28 cellular contexts compared by ENCODE assay signal in genomic region chr14:104298458-104298857, GRCh38.
DNase-seq lines count a peak whose midpoint lies in the region; ATAC-seq, FAIRE-seq and TF ChIP-seq lines count a peak whose summit lies in the region.
"Had no signal": no experiment of that assay in that cellular context is flagged by ENCODE, and none has a peak within 500 bp of the region (broad histone marks: within the 10 kb centered on the region; RNA-seq: fewer than 3 reads in every experiment).

No MANE protein-coding gene starts in this region.

- no peak for FAIRE-seq in HepG2 (lab: Jason Lieb, UNC)
- FAIRE-seq: A549, GM12878, K562 had no signal

- H3K9ac ChIP-seq in HepG2 (ENCODE audit: insufficient read depth, low read depth, low read length) = no peak overlapping the region
- H3K9ac ChIP-seq: GM23248 had no signal

- TF ChIP-seq CTCF in right lobe of liver (IDR thresholded peaks at IDR 0.05) = no peak
- no peak for TF ChIP-seq CTCF in HepG2 (CRISPR knock-in tag; IDR thresholded peaks at IDR 0.05)
- TF ChIP-seq CTCF in osteoblast (IDR thresholded peaks at IDR 0.05; ENCODE audit: extremely low read depth, low read depth, low read length) = no peak

- no TSS peak for BruUV-seq in HepG2 (replicated peaks; lab: Mats Ljungman, UMichigan)

- TF ChIP-seq EP300 in HepG2 (IDR thresholded peaks at IDR 0.05; ENCODE audit: low read depth in 2 of 2, low read length in 2 of 2) (no peak), HepG2 (CRISPR knock-in tag; IDR thresholded peaks at IDR 0.05; ENCODE audit: borderline replicate concordance) (no peak)

- no peaks in the 10 kb centered on the region for H3K27me3 ChIP-seq in right lobe of liver
- H3K27me3 ChIP-seq in HepG2 (ENCODE audit: control insufficient read depth in 1 of 2, insufficient read depth in 2 of 2, low read length in 2 of 2) = peaks cover 4 to 24% of the 10 kb centered on the region in 2 experiments; a peak in 3 of 5 replicates
- H3K27me3 ChIP-seq in right cardiac atrium (ENCODE audit: control insufficient read depth, insufficient read depth) = no peaks in the 10 kb centered on the region
- no peaks in the 10 kb centered on the region for H3K27me3 ChIP-seq in osteoblast (ENCODE audit: insufficient read depth, low read length)
- H3K27me3 ChIP-seq: SJSA1 had no signal

- WGBS in right lobe of liver (ENCODE audit: insufficient coverage, low coverage, low lambda C conversion rate, missing lambda C conversion rate) = 96% methylated on average over 3 of the region's 3 CpGs
- WGBS in HepG2 (ENCODE audit: low lambda C conversion rate) = 100% methylated on average over 1 of the region's 3 CpGs
- 97% methylated on average over 3 of the region's 3 CpGs for WGBS in right cardiac atrium

- no peaks in the 10 kb centered on the region for H4K20me1 ChIP-seq in HepG2 (ENCODE audit: insufficient read depth, low read length)
- H4K20me1 ChIP-seq in osteoblast (ENCODE audit: insufficient read depth, low read length) = no peaks in the 10 kb centered on the region

- intact Hi-C loops in right lobe of liver (cut with DNase I) = no loop called here
- intact Hi-C loops in HepG2 (cut with micrococcal nuclease; ENCODE audit: unreplicated experiment) = no loop called here
- intact Hi-C loops in right cardiac atrium (cut with DNase I) = no loop called here

- no peaks in the 10 kb centered on the region for H3K4me1 ChIP-seq in right lobe of liver
- H3K4me1 ChIP-seq in HepG2 (ENCODE audit: insufficient read depth, low read length) = no peaks in the 10 kb centered on the region
- no peaks in the 10 kb centered on the region for H3K4me1 ChIP-seq in right cardiac atrium (ENCODE audit: control insufficient read depth, insufficient read depth, low read length)
- no peaks in the 10 kb centered on the region for H3K4me1 ChIP-seq in osteoblast (ENCODE audit: insufficient read depth, low read length)
- H3K4me1 ChIP-seq: Caco-2, SJSA1 had no signal

- H3K9me3 ChIP-seq in right lobe of liver (no peaks in the 10 kb centered on the region), HepG2 (ENCODE audit: low read length) (no peaks in the 10 kb centered on the region; the same call in 1 of the 2 replicates), right cardiac atrium (ENCODE audit: control insufficient read depth, low read length) (no peaks in the 10 kb centered on the region), osteoblast (ENCODE audit: low read depth, low read length) (no peaks in the 10 kb centered on the region)
- H3K9me3 ChIP-seq: A549, Caco-2, SJSA1 had no signal

- TF ChIP-seq POLR2A in right lobe of liver (IDR thresholded peaks at IDR 0.05) (no peak), HepG2 (IDR thresholded peaks at IDR 0.05; ENCODE audit: insufficient read depth in 1 of 2, low read depth in 2 of 2, low read length in 2 of 2) (no peak)

- H3K79me2 ChIP-seq in HepG2 (ENCODE audit: insufficient read depth, low read length) (no peaks in the 10 kb centered on the region), osteoblast (ENCODE audit: insufficient read depth, low read length) (no peaks in the 10 kb centered on the region)

- H2AFZ ChIP-seq in HepG2 (ENCODE audit: low read length) (no peak overlapping the region), osteoblast (ENCODE audit: low read length) (no peak overlapping the region)
- H2AFZ ChIP-seq: GM23248 had no signal

- H3K36me3 ChIP-seq in right lobe of liver (no peaks in the 10 kb centered on the region), HepG2 (replicated peaks in 1 of 2; ENCODE audit: control insufficient read depth in 1 of 2, insufficient read depth in 2 of 2, low read length in 2 of 2) (no peaks in the 10 kb centered on the region), osteoblast (ENCODE audit: insufficient read depth, low read length) (no peaks in the 10 kb centered on the region)
- H3K36me3 ChIP-seq: SJSA1 had no signal

- POLR2A ChIA-PET in HepG2 (lab: Yijun Ruan, JAX) = no interaction called here

- H3K4me3 ChIP-seq in right lobe of liver (no peak overlapping the region), HepG2 (replicated peaks in 1 of 3; ENCODE audit: insufficient read depth in 1 of 3, low read depth in 2 of 3, low read length in 3 of 3) (no peak overlapping the region), right cardiac atrium (ENCODE audit: low read length) (no peak overlapping the region), osteoblast (ENCODE audit: insufficient read depth, low read length) (no peak overlapping the region)
- H3K4me3 ChIP-seq: A549, GM12878, GM23248, K562, SJSA1 had no signal

- in situ Hi-C loops in HepG2 (cut with HindIII; ENCODE audit: extremely low pct_ligation_motif_present, low pct_unique_long_range_greater_than_20kb) = no loop called here

- no peak overlapping the region for H3K27ac ChIP-seq in right lobe of liver
- H3K27ac ChIP-seq in HepG2 (ENCODE audit: extremely low read length, insufficient read depth, low read length) = no peak overlapping the region
- no peak overlapping the region for H3K27ac ChIP-seq in right cardiac atrium (ENCODE audit: low read length)
- no peak overlapping the region for H3K27ac ChIP-seq in osteoblast (ENCODE audit: low read depth, low read length)
- H3K27ac ChIP-seq: C4-2B, GM23248, SJSA1 had no signal

- DNase-seq in right lobe of liver = peak in 2 of 3 donors; percentile 5 to 33
- DNase-seq in HepG2 (ENCODE audit: low spot score) = no peak
- peak; percentile 1 to 12 (median 11) for DNase-seq in right cardiac atrium
- peak; percentile 74 for DNase-seq in osteoblast (ENCODE audit: insufficient read length, low spot score, missing footprints)
- no peak for DNase-seq in activated naive CD4-positive, alpha-beta T cell (lab: John Stamatoyannopoulos, UW)
- DNase-seq: Caco-2; CD8-positive, alpha-beta T cell; EL; GDM1; GM23248; H9; HFFc6; Kasumi-1; NCI-H1105; NCI-H1436 treated with DMSO at 0.1 percent for 48 hours; NCI-H1930; NCI-H446 treated with DMSO at 0.1 percent for 48 hours; NCI-H526; NCI-H82; NK-92 treated with Interleukin-12 subunit alpha and Interleukin-12 subunit beta, amount 100 ng/mL, for 24 hours; PC-3 had no signal

- TF ChIP-seq RAD21 in HepG2 (CRISPR knock-in tag; IDR thresholded peaks at IDR 0.05) = no peak

- H3K4me2 ChIP-seq in HepG2 (ENCODE audit: low read depth, low read length) = no peak overlapping the region
- H3K4me2 ChIP-seq in osteoblast (ENCODE audit: insufficient read depth, low read length) = no peak overlapping the region
- H3K4me2 ChIP-seq: A549 had no signal

- CTCF ChIA-PET in HepG2 (lab: Yijun Ruan, JAX; ENCODE audit: low intra/inter-chr PET ratio, low total read pairs) = no interaction called here

- ATAC-seq in right lobe of liver = no peak
- ATAC-seq in HepG2 = no peak
- ATAC-seq in right cardiac atrium = no peak
- ATAC-seq in HG03045 (IDR thresholded peaks at IDR 0.05; ENCODE audit: unreplicated experiment) = no peak
- ATAC-seq in HG03135 (IDR thresholded peaks at IDR 0.05; ENCODE audit: unreplicated experiment) = no peak
- ATAC-seq: A549; CD8-positive, alpha-beta T cell; GM12878; K562; PC-3 had no signal

TF ChIP-seq in HepG2, 621 proteins besides CTCF, POLR2A, EP300 and RAD21:
- TF ChIP-seq TSC22D2 (CRISPR knock-in tag; IDR thresholded peaks at IDR 0.05; ENCODE audit: borderline replicate concordance) = no peak
- no peak for TF ChIP-seq ZBTB7B (CRISPR knock-in tag; IDR thresholded peaks at IDR 0.05)
- no peak for TF ChIP-seq CC2D1A (CRISPR knock-in tag; IDR thresholded peaks at IDR 0.05)
- no peak for TF ChIP-seq ZNF431 (CRISPR knock-in tag; IDR thresholded peaks at IDR 0.05; ENCODE audit: borderline replicate concordance, low read depth)
- no peak for TF ChIP-seq E2F1 (CRISPR knock-in tag; IDR thresholded peaks at IDR 0.05)
- no peak for TF ChIP-seq ZNF83 (CRISPR knock-in tag; IDR thresholded peaks at IDR 0.05; ENCODE audit: borderline replicate concordance)

Comparison
In these comparisons a context has a peak if more than half of its experiments do, and no peak if none do; other contexts are left out.
1. DNase-seq: peak in right lobe of liver (2 of 3), right cardiac atrium (3 of 3) and osteoblast (single experiment); none in HepG2 (single experiment) and activated naive CD4-positive, alpha-beta T cell (0 of 4).